Comparison of ENCODE assay signal across 11 cellular contexts in the genomic region with DNA sequence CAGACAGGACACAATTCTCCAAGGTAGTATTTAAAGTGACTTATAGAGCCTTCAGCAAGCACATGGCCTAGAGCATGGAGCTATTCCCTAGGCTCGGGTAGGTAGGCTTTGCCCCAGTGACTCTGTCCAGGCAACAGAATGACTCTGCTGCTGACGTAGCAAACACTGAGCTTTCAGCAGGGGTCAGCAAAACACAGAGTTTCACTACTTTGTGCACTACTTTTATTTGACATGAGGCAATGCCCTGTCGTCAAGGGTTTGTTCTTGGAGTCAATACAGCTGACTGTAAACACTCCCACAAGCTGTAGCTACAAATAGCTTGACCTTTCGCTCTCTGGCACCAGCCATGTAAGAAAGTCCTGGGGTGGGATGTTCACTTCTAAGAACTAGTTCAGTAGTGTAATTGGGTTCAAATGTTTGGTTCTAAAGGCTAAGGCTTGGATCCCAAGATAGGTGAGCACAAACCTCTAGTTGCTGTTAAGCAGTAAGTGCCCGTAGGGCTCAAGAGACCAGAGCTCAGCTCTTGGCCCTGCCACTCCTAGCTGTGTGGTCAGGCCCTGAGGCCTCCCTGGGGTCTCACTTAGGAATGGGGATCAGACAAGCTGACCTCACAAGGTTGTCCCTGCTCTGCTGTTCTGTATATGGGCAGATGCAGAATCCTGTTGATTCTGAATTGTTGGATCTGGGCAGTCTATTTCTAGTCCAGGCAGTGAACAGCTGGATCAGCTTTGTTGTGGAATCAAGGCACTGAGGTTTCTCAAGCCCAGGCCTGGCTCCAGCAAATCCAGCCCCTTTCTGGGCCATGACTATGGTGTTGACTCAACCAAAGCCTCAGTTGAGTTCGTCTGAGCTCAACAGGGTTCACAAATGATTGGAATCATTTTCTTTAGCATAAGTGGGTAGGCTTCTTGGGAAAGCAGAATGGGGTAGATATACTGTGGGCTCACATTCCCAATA. TPM values are rescaled to one million over a fixed set of nuclear protein-coding genes. Genes with fewer than 3 reads are reported as not detected.
DNase-seq lines count a peak whose midpoint lies in the region; TF ChIP-seq lines count a peak whose summit lies in the region.
"Had no signal": no experiment of that assay in that cellular context is flagged by ENCODE, and none has a peak within 500 bp of the region (broad histone marks: within the 10 kb centered on the region; RNA-seq: fewer than 3 reads in every experiment).

No MANE protein-coding gene starts in this region.

- no peaks in the 10 kb centered on the region for H3K27me3 ChIP-seq in smooth muscle cell (ENCODE audit: low read depth)

- no peak overlapping the region for H3K9ac ChIP-seq in smooth muscle cell (ENCODE audit: low read depth)

- TF ChIP-seq CTCF in HFF-Myc (IDR thresholded peaks at IDR 0.05; ENCODE audit: low read depth, low read length, missing control alignments) (peak; percentile 2), smooth muscle cell (IDR thresholded peaks at IDR 0.05; ENCODE audit: borderline replicate concordance, insufficient read depth, poor library complexity, severe bottlenecking) (no peak), GM10248 (IDR thresholded peaks at IDR 0.05; ENCODE audit: control extremely low read depth, extremely low read depth, low read depth, missing control alignments) (no peak)

- H3K4me3 ChIP-seq in HFF-Myc (replicated peaks; ENCODE audit: low read depth, low read length) (no peak overlapping the region), smooth muscle cell (no peak overlapping the region)

- H3K79me2 ChIP-seq in smooth muscle cell (ENCODE audit: low read depth), result no peaks in the 10 kb centered on the region

- H3K4me1 ChIP-seq in smooth muscle cell (ENCODE audit: low read depth), result no peaks in the 10 kb centered on the region

- no peaks in the 10 kb centered on the region for H3K9me3 ChIP-seq in smooth muscle cell (replicated peaks; ENCODE audit: low read depth)

- H3K36me3 ChIP-seq in smooth muscle cell (ENCODE audit: low read depth), result no peaks in the 10 kb centered on the region

- no peak for DNase-seq in HFF-Myc (ENCODE audit: extremely low read depth, low read depth)
- peak in 13 of 61 donors; percentile 2 to 34 (median 6) for DNase-seq in caudate nucleus (lab: John Stamatoyannopoulos, UW)
- peak; percentile 11 for DNase-seq in kidney glomerular epithelial cell (lab: John Stamatoyannopoulos, UW)
- DNase-seq in smooth muscle cell (lab: John Stamatoyannopoulos, UW; ENCODE audit: unreplicated experiment), result no peak
- DNase-seq in NCI-H2227 treated with DMSO at 0.1 percent for 48 hours (lab: John Stamatoyannopoulos, UW), result no peak
- no peak for DNase-seq in GM10248 (ENCODE audit: extremely low spot score)
- DNase-seq in OCI-M2 (lab: John Stamatoyannopoulos, UW; ENCODE audit: unreplicated experiment), result no peak
- no peak for DNase-seq in dedifferentiated amniotic fluid mesenchymal stem cell (ENCODE audit: extremely low spot score)
- DNase-seq: NCI-H748 treated with DMSO at 0.1 percent for 48 hours had no signal

- peaks cover 39% of the 10 kb centered on the region for H4K20me1 ChIP-seq in smooth muscle cell (ENCODE audit: low read depth)

- no peak overlapping the region for H2AFZ ChIP-seq in smooth muscle cell (ENCODE audit: low read depth)

- H3K4me2 ChIP-seq in smooth muscle cell, result no peak overlapping the region

- WGBS in smooth muscle cell (ENCODE audit: low lambda C conversion rate), result 53% methylated on average over 6 of the region's 6 CpGs

- CTCF ChIA-PET in GM10248 (lab: Yijun Ruan, JAX), result interaction anchor here (1.1 to 1.3 kb wide), 4 partner anchors 13 to 158 kb away, joined by 3 to 5 read pairs (median 3); no protein-coding TSS in a partner anchor

- H3K27ac ChIP-seq in caudate nucleus (ENCODE audit: low read depth, low read length), result peak overlapping the region; percentile 53
- H3K27ac ChIP-seq in smooth muscle cell (ENCODE audit: low read depth), result peak overlapping the region; percentile 34

- H3F3A ChIP-seq in smooth muscle cell (ENCODE audit: low read depth), result no peaks in the 10 kb centered on the region

- POLR2A ChIA-PET in GM10248 (lab: Yijun Ruan, JAX), result no interaction called here

RNA-seq across cellular contexts. Expression of a gene that starts 10.7 kb away (rescaled TPM):
- not detected in 2 replicates for total RNA-seq in smooth muscle cell
- polyA plus RNA-seq in smooth muscle cell, result 0.63 and 0.81 TPM in 2 replicates
- total RNA-seq: lung microvascular endothelial cell, subcutaneous adipose tissue had no signal

RNA-seq across cellular contexts. Expression of a gene that starts 26.8 kb away (rescaled TPM):
- total RNA-seq in smooth muscle cell, result 43.9 and 51.4 TPM in 2 replicates
- 23.5 and 35.9 TPM in 2 replicates for polyA plus RNA-seq in smooth muscle cell

RNA-seq across cellular contexts. Expression of a gene that starts 47.8 kb away (rescaled TPM):
- 1.4 and 1.5 TPM in 2 replicates for total RNA-seq in smooth muscle cell
- 0.73 and 2.2 TPM in 2 replicates for polyA plus RNA-seq in smooth muscle cell

RNA-seq across cellular contexts. Expression of a gene that starts 48.3 kb away (rescaled TPM):
- total RNA-seq in smooth muscle cell, result 2.7 and 14.3 TPM in 2 replicates
- polyA plus RNA-seq in smooth muscle cell, result 4.7 and 6.7 TPM in 2 replicates
